ENCODE assay signal across 8 cellular contexts in genomic region chr6:114997813-114998292, GRCh38.
A peak's percentile ranks its signal among the peaks of the same experiment; 100 is the strongest.
DNase-seq lines count a peak whose midpoint lies in the region; ATAC-seq and TF ChIP-seq lines count a peak whose summit lies in the region.

No MANE protein-coding gene starts in this region.

- H2AFZ ChIP-seq in PC-3 (ENCODE audit: low read length): no peak overlapping the region

- 0 out of 2 replicates have a peak overlapping the region, but pooled peaks have one; percentile 15 for H3K4me3 ChIP-seq in PC-3 (ENCODE audit: low read length)

- ATAC-seq in GM19035 (IDR thresholded peaks at IDR 0.05; ENCODE audit: unreplicated experiment) (peak; percentile 80), HG02885 (IDR thresholded peaks at IDR 0.05; ENCODE audit: poor library complexity, unreplicated experiment) (peak; percentile 82), PC-3 (no peak)

- TF ChIP-seq CTCF in PC-3 (conservative IDR thresholded peaks at IDR 0.05; ENCODE audit: low read depth, low read length): no peak

- no peaks in the 10 kb centered on the region for H3K27me3 ChIP-seq in PC-3 (ENCODE audit: low read length)

- no peaks in the 10 kb centered on the region for H3F3A ChIP-seq in PC-3 (ENCODE audit: low read length, unreplicated experiment)

- POLR2A ChIA-PET in PC-3 (lab: Charles Lee; ENCODE audit: unreplicated experiment): no interaction called here

- no peaks in the 10 kb centered on the region for H3K9me2 ChIP-seq in PC-3 (replicated peaks; ENCODE audit: low read length)

- no TSS peak for BruUV-seq in PC-3 (replicated peaks; lab: Mats Ljungman, UMichigan)

- no peak overlapping the region for H3K27ac ChIP-seq in PC-3 (ENCODE audit: low read length)

- CTCF ChIA-PET in PC-3 (lab: Charles Lee): no interaction called here

- H3K9ac ChIP-seq in PC-3 (ENCODE audit: low read length): no peak overlapping the region

- H3K4me2 ChIP-seq in PC-3 (ENCODE audit: low read length): peak overlapping the region; percentile 44; the same call in 1 of the 2 replicates

- H3K9me3 ChIP-seq in PC-3 (ENCODE audit: low read length): no peaks in the 10 kb centered on the region

- no peaks in the 10 kb centered on the region for H4K20me1 ChIP-seq in PC-3 (ENCODE audit: low read length)

- H3K79me2 ChIP-seq in PC-3 (ENCODE audit: low read length): no peaks in the 10 kb centered on the region

- DNase-seq in DMS53 (lab: John Stamatoyannopoulos, UW): peak; percentile 85
- peak; percentile 27 for DNase-seq in PC-3
- DNase-seq in posterior cingulate gyrus: no peak
- DNase-seq in COR-L47 (lab: John Stamatoyannopoulos, UW): no peak
- DNase-seq in pons (ENCODE audit: low spot score): no peak
- DNase-seq in NK-92 (lab: John Stamatoyannopoulos, UW; ENCODE audit: unreplicated experiment): no peak

- intact Hi-C loops in PC-3 (cut with micrococcal nuclease) (no loop called here), posterior cingulate gyrus (cut with DNase I) (no loop called here)

- H3K4me1 ChIP-seq in PC-3 (ENCODE audit: insufficient read depth, low read length): no peaks in the 10 kb centered on the region

- no peaks in the 10 kb centered on the region for H3K36me3 ChIP-seq in PC-3 (ENCODE audit: low read depth, low read length)

Comparison
In these comparisons a context has a peak if more than half of its experiments do, and no peak if none do; other contexts are left out.
1. DNase-seq: peak in DMS53 (single experiment) and PC-3 (single experiment); none in posterior cingulate gyrus (0 of 10), COR-L47 (single experiment), pons (single experiment) and NK-92 (single experiment).